1 cellular context compared by ENCODE assay signal in genomic region chr12:56190695-56191155, GRCh38.
TF ChIP-seq lines count a peak whose summit lies in the region.

No MANE protein-coding gene starts in this region.

TF ChIP-seq in SK-N-SH, 30 proteins besides CTCF, POLR2A, EP300 and RAD21 (continued from another document):
- no peak for TF ChIP-seq REST (IDR thresholded peaks at IDR 0.05; ENCODE audit: low read depth, low read length)
- no peak for TF ChIP-seq RCOR1 (IDR thresholded peaks at IDR 0.05; ENCODE audit: low read length)
- no peak for TF ChIP-seq NFIC (IDR thresholded peaks at IDR 0.05; ENCODE audit: borderline replicate concordance)
- TF ChIP-seq POLR2AphosphoS5 (IDR thresholded peaks at IDR 0.05; ENCODE audit: low read depth, low read length): no peak
- no peak for TF ChIP-seq TCF12 (IDR thresholded peaks at IDR 0.05)
- TF ChIP-seq TEAD4 (IDR thresholded peaks at IDR 0.05; ENCODE audit: borderline replicate concordance, insufficient read depth): no peak
